7 cellular contexts compared by ENCODE assay signal in genomic region chr3:65444448-65444815, GRCh38.
"Had no signal": no experiment of that assay in that cellular context is flagged by ENCODE, and none has a peak within 500 bp of the region (broad histone marks: within the 10 kb centered on the region; RNA-seq: fewer than 3 reads in every experiment).

No MANE protein-coding gene starts in this region.

- H3K9ac ChIP-seq: KMS-11 had no signal

- H3K27ac ChIP-seq: HL-60, KMS-11 had no signal

- H3K27ac Mint-ChIP-seq: IgD-negative memory B cell had no signal

- H3K4me1 Mint-ChIP-seq: IgD-negative memory B cell had no signal

- H3K4me3 Mint-ChIP-seq: IgD-negative memory B cell had no signal

- H3K4me3 ChIP-seq: K562 had no signal

- H3K27me3 Mint-ChIP-seq: IgD-negative memory B cell had no signal

- ATAC-seq: HepG2, K562 had no signal

- H3K4me2 ChIP-seq: KMS-11 had no signal

- H3K36me3 Mint-ChIP-seq: IgD-negative memory B cell had no signal

- DNase-seq: KBM-7, KG1 had no signal
